In genomic region chr13:23466144-23467002, GRCh38 we compare ENCODE assay signal across 8 cellular contexts. TPM values are rescaled to one million over a fixed set of nuclear protein-coding genes. Genes with fewer than 3 reads are reported as not detected.
A peak's percentile ranks its signal among the peaks of the same experiment; 100 is the strongest.
DNase-seq lines count a peak whose midpoint lies in the region; ATAC-seq, FAIRE-seq and TF ChIP-seq lines count a peak whose summit lies in the region.

No MANE protein-coding gene starts in this region.

- H3K4me3 Mint-ChIP-seq in activated CD4-positive, alpha-beta T cell treated with anti-CD3 and anti-CD28 coated beads, Interleukin-2, amount 10 ng/mL, durations not matched to agents 7 days and 5 days: peak overlapping the region; percentile 62
- peak overlapping the region; percentile 74 for H3K4me3 Mint-ChIP-seq in dendritic cell treated with granulocyte-macrophage colony-stimulating factor and Interleukin-4, amounts not matched to agents 40 ng/mL and 50 ng/mL, for 4 days

- peaks cover 2% of the 10 kb centered on the region for H3K27me3 ChIP-seq in A673 (replicated peaks; ENCODE audit: insufficient read depth, low read depth, low read length, poor library complexity)
- H3K27me3 ChIP-seq in HepG2 (ENCODE audit: control insufficient read depth in 1 of 2, insufficient read depth in 2 of 2, low read length in 2 of 2): peaks cover 0 to 5% of the 10 kb centered on the region in 2 experiments; a peak in 2 of 5 replicates

- H3K79me2 ChIP-seq in HepG2 (ENCODE audit: insufficient read depth, low read length): no peaks in the 10 kb centered on the region

- H3K9me3 Mint-ChIP-seq in activated CD4-positive, alpha-beta T cell treated with anti-CD3 and anti-CD28 coated beads, Interleukin-2, amount 10 ng/mL, durations not matched to agents 7 days and 5 days: no peaks in the 10 kb centered on the region
- no peaks in the 10 kb centered on the region for H3K9me3 Mint-ChIP-seq in dendritic cell treated with granulocyte-macrophage colony-stimulating factor and Interleukin-4, amounts not matched to agents 40 ng/mL and 50 ng/mL, for 4 days

- H3K4me1 ChIP-seq in A673 (ENCODE audit: insufficient read depth, low read length, poor library complexity, severe bottlenecking) (no peaks in the 10 kb centered on the region), HepG2 (ENCODE audit: insufficient read depth, low read length) (peaks cover 25% of the 10 kb centered on the region)

- H3K36me3 ChIP-seq in A673 (ENCODE audit: insufficient read depth, low read length, poor library complexity, severe bottlenecking): no peaks in the 10 kb centered on the region
- no peaks in the 10 kb centered on the region for H3K36me3 ChIP-seq in HepG2 (replicated peaks in 1 of 2; ENCODE audit: control insufficient read depth in 1 of 2, insufficient read depth in 2 of 2, low read length in 2 of 2)

- DNase-seq in A673 (ENCODE audit: low spot score) (peak; percentile 80), NCI-H345 treated with DMSO at 0.1 percent for 48 hours (lab: John Stamatoyannopoulos, UW; ENCODE audit: unreplicated experiment) (peak; percentile 67), HepG2 (ENCODE audit: low spot score) (peak; percentile 54)
- DNase-seq in activated CD4-positive, alpha-beta T cell treated with anti-CD3 and anti-CD28 coated beads, Interleukin-2, amount 10 ng/mL, durations not matched to agents 7 days and 5 days: peak; percentile 65
- peak; percentile 67 for DNase-seq in stimulated activated CD4-positive, alpha-beta T cell treated with anti-CD3 and anti-CD28 coated beads, Interleukin-4, amount 100 ng/mL, for 24 hours

- H3K4me3 ChIP-seq in A673 (ENCODE audit: low read depth, low read length, poor library complexity, severe bottlenecking) (peak overlapping the region; percentile 43), HepG2 (replicated peaks in 1 of 3; ENCODE audit: insufficient read depth in 1 of 3, low read depth in 2 of 3, low read length in 3 of 3) (peak overlapping the region; percentile 40 to 79 (median 50))

- no peak for FAIRE-seq in HepG2 (lab: Jason Lieb, UNC)

- peak; percentile 65 for TF ChIP-seq RAD21 in HepG2 (CRISPR knock-in tag; IDR thresholded peaks at IDR 0.05)

- peak overlapping the region; percentile 59; the same call in 1 of the 2 replicates for H3K9ac ChIP-seq in HepG2 (ENCODE audit: insufficient read depth, low read depth, low read length)

- H3K4me1 Mint-ChIP-seq in activated CD4-positive, alpha-beta T cell treated with anti-CD3 and anti-CD28 coated beads, Interleukin-2, amount 10 ng/mL, durations not matched to agents 7 days and 5 days: peaks cover 10% of the 10 kb centered on the region
- H3K4me1 Mint-ChIP-seq in dendritic cell treated with granulocyte-macrophage colony-stimulating factor and Interleukin-4, amounts not matched to agents 40 ng/mL and 50 ng/mL, for 4 days (ENCODE audit: low read depth): peaks cover 33% of the 10 kb centered on the region

- CTCF ChIA-PET in A673 (lab: Charles Lee): no interaction called here
- CTCF ChIA-PET in activated CD4-positive, alpha-beta T cell treated with anti-CD3 and anti-CD28 coated beads, Interleukin-2, amount 10 ng/mL, durations not matched to agents 7 days and 5 days (lab: Charles Lee): interaction anchor here (1.0 to 1.6 kb wide), 2 partner anchors 9 to 436 kb away, joined by 3 to 7 read pairs; no protein-coding TSS in a partner anchor
- CTCF ChIA-PET in HepG2 (lab: Yijun Ruan, JAX; ENCODE audit: low intra/inter-chr PET ratio, low total read pairs): interaction anchor here (1.1 to 2.9 kb wide), 5 partner anchors 104 to 433 kb away, joined by 3 to 12 read pairs (median 3); partner anchors contain the start of genes MIPEP and TNFRSF19

- POLR2A ChIA-PET in A673 (lab: Charles Lee; ENCODE audit: low non-redundant PET): no interaction called here
- POLR2A ChIA-PET in activated CD4-positive, alpha-beta T cell treated with anti-CD3 and anti-CD28 coated beads, Interleukin-2, amount 10 ng/mL, durations not matched to agents 7 days and 5 days (lab: Charles Lee): no interaction called here
- POLR2A ChIA-PET in HepG2 (lab: Yijun Ruan, JAX): no interaction called here

- TF ChIP-seq CTCF in A673 (conservative IDR thresholded peaks at IDR 0.05; ENCODE audit: low read depth, low read length) (peak; percentile 68), HepG2 (CRISPR knock-in tag; IDR thresholded peaks at IDR 0.05) (peak; percentile 68)

- no peaks in the 10 kb centered on the region for H3K36me3 Mint-ChIP-seq in activated CD4-positive, alpha-beta T cell treated with anti-CD3 and anti-CD28 coated beads, Interleukin-2, amount 10 ng/mL, durations not matched to agents 7 days and 5 days (ENCODE audit: low read depth)
- no peaks in the 10 kb centered on the region for H3K36me3 Mint-ChIP-seq in dendritic cell treated with granulocyte-macrophage colony-stimulating factor and Interleukin-4, amounts not matched to agents 40 ng/mL and 50 ng/mL, for 4 days (ENCODE audit: low read depth)

- H3K27ac ChIP-seq in A673 (ENCODE audit: low read depth, low read length, poor library complexity, severe bottlenecking) (no peak overlapping the region), HepG2 (ENCODE audit: extremely low read length, insufficient read depth, low read length) (no peak overlapping the region)

- peak overlapping the region; percentile 93 for H2AFZ ChIP-seq in HepG2 (ENCODE audit: low read length)

- TF ChIP-seq POLR2A in HepG2 (IDR thresholded peaks at IDR 0.05; ENCODE audit: insufficient read depth in 1 of 2, low read depth in 2 of 2, low read length in 2 of 2): no peak

- peak; percentile 64 for ATAC-seq in GM18520 (IDR thresholded peaks at IDR 0.05; ENCODE audit: unreplicated experiment)
- ATAC-seq in HG03066 (IDR thresholded peaks at IDR 0.05; ENCODE audit: low read depth, unreplicated experiment): peak; percentile 86
- peak; percentile 97 for ATAC-seq in HepG2

- peak overlapping the region; percentile 97 for H3K4me2 ChIP-seq in HepG2 (ENCODE audit: low read depth, low read length)

- no peaks in the 10 kb centered on the region for H3K9me3 ChIP-seq in A673 (ENCODE audit: low read depth, low read length, poor library complexity, severe bottlenecking)
- no peaks in the 10 kb centered on the region for H3K9me3 ChIP-seq in HepG2 (ENCODE audit: low read length)

- BruUV-seq in A673 (replicated peaks; lab: Mats Ljungman, UMichigan): no TSS peak
- TSS peak; percentile 50 for BruUV-seq in HepG2 (replicated peaks; lab: Mats Ljungman, UMichigan)

- 6% methylated on average over 24 of the region's 64 CpGs for whole genome bisulfite sequencing in HepG2 (ENCODE audit: low lambda C conversion rate)

- no peak for TF ChIP-seq EP300 in HepG2 (IDR thresholded peaks at IDR 0.05; ENCODE audit: low read depth in 2 of 2, low read length in 2 of 2)
- no peak for TF ChIP-seq EP300 in HepG2 (CRISPR knock-in tag; IDR thresholded peaks at IDR 0.05; ENCODE audit: borderline replicate concordance)

- no peak overlapping the region for H3K27ac Mint-ChIP-seq in activated CD4-positive, alpha-beta T cell treated with anti-CD3 and anti-CD28 coated beads, Interleukin-2, amount 10 ng/mL, durations not matched to agents 7 days and 5 days
- peak overlapping the region; percentile 31 for H3K27ac Mint-ChIP-seq in dendritic cell treated with granulocyte-macrophage colony-stimulating factor and Interleukin-4, amounts not matched to agents 40 ng/mL and 50 ng/mL, for 4 days

- H4K20me1 ChIP-seq in HepG2 (ENCODE audit: insufficient read depth, low read length): no peaks in the 10 kb centered on the region

- intact Hi-C loops in A673 (cut with micrococcal nuclease; ENCODE audit: unreplicated experiment) (loop anchor here (2.0 to 10.0 kb wide), 4 partner anchors 238 to 754 kb away; partner anchors contain the start of gene MIPEP), HepG2 (cut with micrococcal nuclease; ENCODE audit: unreplicated experiment) (loop anchor here (1.0 to 10.0 kb wide), 7 partner anchors 104 to 421 kb away; partner anchors contain the start of genes MIPEP and TNFRSF19)
- intact Hi-C loops in dendritic cell treated with granulocyte-macrophage colony-stimulating factor and Interleukin-4, amounts not matched to agents 40 ng/mL and 50 ng/mL, for 4 days (cut with micrococcal nuclease): loop anchor here (1.0 to 10.0 kb wide), 4 partner anchors 92 to 436 kb away; no protein-coding TSS in a partner anchor

- in situ Hi-C loops in HepG2 (cut with HindIII; ENCODE audit: extremely low pct_ligation_motif_present, low pct_unique_long_range_greater_than_20kb): loop anchor here (5.0 to 10.0 kb wide), 3 partner anchors 111 to 408 kb away; no protein-coding TSS in a partner anchor

- peaks cover 25% of the 10 kb centered on the region for H3K27me3 Mint-ChIP-seq in activated CD4-positive, alpha-beta T cell treated with anti-CD3 and anti-CD28 coated beads, Interleukin-2, amount 10 ng/mL, durations not matched to agents 7 days and 5 days
- H3K27me3 Mint-ChIP-seq in dendritic cell treated with granulocyte-macrophage colony-stimulating factor and Interleukin-4, amounts not matched to agents 40 ng/mL and 50 ng/mL, for 4 days: peaks cover 11% of the 10 kb centered on the region

RNA-seq across cellular contexts. Expression of gene SACS, which starts 32.9 kb away (rescaled TPM):
- total RNA-seq in A673 (2021): 31.5 and 35.9 TPM in 2 replicates
- total RNA-seq in activated CD4-positive, alpha-beta T cell treated with anti-CD3 and anti-CD28 coated beads, Interleukin-2, amount 10 ng/mL, durations not matched to agents 7 days and 5 days: 10 to 100 TPM; 24.4 to 25.3 TPM
- total RNA-seq in HepG2 (2016; rRNA removed; fragmentation: Illumina TruSeq; extraction: Trizol): 15.7 and 29.4 TPM in 2 replicates
- 2.6 and 3.4 TPM in 2 replicates for total RNA-seq in HepG2 (2016; cell fraction: cytosol; rRNA removed; fragmentation: Illumina TruSeq; extraction: Trizol; ENCODE audit: low read depth)
- 15.1 and 26.7 TPM in 2 replicates for total RNA-seq in HepG2 (2016; cell fraction: insoluble cytoplasmic fraction; rRNA removed; fragmentation: Illumina TruSeq; extraction: Trizol)
- 6.4 and 6.9 TPM in 2 replicates for total RNA-seq in HepG2 (2016; cell fraction: membrane; rRNA removed; fragmentation: Illumina TruSeq; extraction: Trizol)
- 20.0 and 21.3 TPM in 2 replicates for total RNA-seq in HepG2 (2016; cell fraction: nucleus; rRNA removed; fragmentation: Illumina TruSeq; extraction: Trizol)
- polyA plus RNA-seq in HepG2 (2011; rRNA removed): 3.9 and 4.0 TPM in 2 replicates
- polyA plus RNA-seq in HepG2 (2011; cell fraction: cytosol; rRNA removed): 2.5 and 3.4 TPM in 2 replicates
- 4.7 and 12.2 TPM in 2 replicates for polyA plus RNA-seq in HepG2 (2011; cell fraction: nucleus; rRNA removed)
- polyA plus RNA-seq in HepG2 (2012): 4.4 and 5.4 TPM in 2 replicates
- 0.59 and 0.63 TPM in 2 replicates for polyA plus RNA-seq in HepG2 (2016; cell fraction: cytosol; fragmentation: Illumina TruSeq; extraction: Trizol; ENCODE audit: low read depth)
- polyA plus RNA-seq in HepG2 (2016; cell fraction: insoluble cytoplasmic fraction; fragmentation: Illumina TruSeq; extraction: Trizol; ENCODE audit: low read depth): 9.0 and 9.7 TPM in 2 replicates
- 1.2 and 1.7 TPM in 2 replicates for polyA plus RNA-seq in HepG2 (2016; cell fraction: membrane; fragmentation: Illumina TruSeq; extraction: Trizol; ENCODE audit: low read depth)
- 16.0 and 17.1 TPM in 2 replicates for polyA plus RNA-seq in HepG2 (2016; cell fraction: nucleus; fragmentation: Illumina TruSeq; extraction: Trizol; ENCODE audit: insufficient read depth, low read depth)
- polyA minus RNA-seq in HepG2 (2011; rRNA and poly(A)+ RNA removed; ENCODE audit: low replicate concordance): 48.4 and 93.6 TPM in 2 replicates
- 11.8 and 12.8 TPM in 2 replicates for polyA minus RNA-seq in HepG2 (2011; cell fraction: cytosol; rRNA and poly(A)+ RNA removed)
- 38.5 and 41.0 TPM in 2 replicates for polyA minus RNA-seq in HepG2 (2011; cell fraction: nucleus; rRNA and poly(A)+ RNA removed)
